8 cellular contexts compared by ENCODE assay signal in genomic region chr11:134971381-134971780, GRCh38.
"Had no signal": no experiment of that assay in that cellular context is flagged by ENCODE, and none has a peak within 500 bp of the region (broad histone marks: within the 10 kb centered on the region; RNA-seq: fewer than 3 reads in every experiment).

No MANE protein-coding gene starts in this region.

- H3K9me3 ChIP-seq: HAP-1 had no signal

- FAIRE-seq: HTR-8/SVneo had no signal

- H3K36me3 Mint-ChIP-seq: IgD-negative memory B cell had no signal

- H3K4me3 Mint-ChIP-seq: GM23338, HFFc6, IgD-negative memory B cell had no signal

- H3K9me3 Mint-ChIP-seq: GM23338 had no signal

- ATAC-seq: GM23338, HCT116 had no signal

- DNase-seq: H7, HFFc6, KBM-7 had no signal

- H3K4me2 ChIP-seq: GM23338 had no signal

- H3K36me3 ChIP-seq: HAP-1 had no signal

- H3K27ac Mint-ChIP-seq: GM23338, HFFc6, IgD-negative memory B cell had no signal

- H3K4me3 ChIP-seq: GM23338, HAP-1 had no signal
